ENCODE assay signal across 22 cellular contexts in genomic region chr20:62445553-62446340, GRCh38.
"Had no signal": no experiment of that assay in that cellular context is flagged by ENCODE, and none has a peak within 500 bp of the region (broad histone marks: within the 10 kb centered on the region; RNA-seq: fewer than 3 reads in every experiment).

No MANE protein-coding gene starts in this region.

- FAIRE-seq: bronchial epithelial cell had no signal

- H3K4me3 ChIP-seq: ascending aorta, body of pancreas, Peyer's patch, SJSA1 had no signal

- H3K9me3 ChIP-seq: ascending aorta, body of pancreas, Peyer's patch, SJSA1 had no signal

- H3K4me1 ChIP-seq: ascending aorta, body of pancreas, SJSA1 had no signal

- H3K36me3 ChIP-seq: ascending aorta, Peyer's patch, SJSA1 had no signal

- H3K27ac ChIP-seq: ascending aorta, body of pancreas, Peyer's patch, SJSA1 had no signal

- DNase-seq: activated CD4-positive, alpha-beta T cell treated with anti-CD3 and anti-CD28 coated beads for 48 hours; activated CD4-positive, alpha-beta T cell treated with anti-CD3 and anti-CD28 coated beads, Interleukin-2, amount 50 U/mL, for 4 hours; activated CD4-positive, CD25-positive, alpha-beta regulatory T cell treated with anti-CD3 and anti-CD28 coated beads, Interleukin-2, amount 50 U/mL, for 72 hours; activated CD8-positive, alpha-beta memory T cell treated with anti-CD3 and anti-CD28 coated beads, Interleukin-2, amount 50 U/mL, for 48 hours; activated CD8-positive, alpha-beta T cell treated with anti-CD3 and anti-CD28 coated beads, Interleukin-2, amount 10 ng/mL, durations not matched to agents 7 days and 5 days; activated effector memory CD4-positive, alpha-beta T cell treated with Interleukin-2 at 50 U/mL for 16 hours; activated naive CD4-positive, alpha-beta T cell; activated T-cell treated with anti-CD3 and anti-CD28 coated beads, Interleukin-2, amount 50 U/mL, for 1 hour; body of pancreas; central memory CD4-positive, alpha-beta T cell; Kasumi-1; KBM-7; NCI-H1105 treated with DMSO at 0.1 percent for 48 hours; NCI-H1436 treated with DMSO at 0.1 percent for 48 hours; NCI-H187; NCI-H2081 treated with DMSO at 0.1 percent for 48 hours; NCI-H226; Peyer's patch; SHP77 had no signal
